In the genomic region with DNA sequence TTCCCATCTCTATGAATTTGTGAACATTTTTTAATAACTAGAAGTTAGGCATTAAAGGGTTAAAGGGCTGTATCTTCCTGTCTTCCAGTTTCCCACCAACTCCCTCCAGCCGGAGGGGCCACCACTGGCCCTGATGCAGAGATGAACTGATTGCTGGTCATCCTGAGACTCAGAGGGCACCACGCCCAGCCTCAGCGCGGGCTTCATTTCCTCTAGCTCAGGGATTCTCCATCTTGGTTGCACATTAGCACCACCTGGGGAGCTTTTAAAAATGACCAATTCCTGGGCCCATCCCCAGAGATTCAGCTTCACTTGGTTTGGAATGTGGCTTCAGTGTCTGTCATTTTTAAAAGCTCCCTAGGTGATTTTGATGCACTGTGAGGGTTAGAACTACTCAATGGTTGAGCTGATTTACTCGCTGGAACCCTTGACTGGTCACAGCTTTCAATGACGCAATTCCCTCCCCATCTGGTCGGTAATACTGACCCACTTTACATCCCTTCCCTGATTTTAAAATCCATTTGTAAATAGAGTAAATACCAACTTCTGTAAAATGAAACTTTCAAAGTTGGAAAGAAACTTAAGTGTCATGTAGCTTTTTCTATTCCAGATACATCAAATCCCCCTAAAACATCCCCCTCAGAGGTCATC, we compare ENCODE assay signal across 20 cellular contexts. TPM values are rescaled to one million over a fixed set of nuclear protein-coding genes. Genes with fewer than 3 reads are reported as not detected.
DNase-seq lines count a peak whose midpoint lies in the region; ATAC-seq, FAIRE-seq and TF ChIP-seq lines count a peak whose summit lies in the region.
"Had no signal": no experiment of that assay in that cellular context is flagged by ENCODE, and none has a peak within 500 bp of the region (broad histone marks: within the 10 kb centered on the region; RNA-seq: fewer than 3 reads in every experiment).

No MANE protein-coding gene starts in this region.

- FAIRE-seq in K562 (lab: Jason Lieb, UNC), result no peak

- peak overlapping the region; percentile 7 for H4K91ac ChIP-seq in mesenchymal stem cell (ENCODE audit: low read length)

- POLR2A ChIA-PET in K562 (lab: Yijun Ruan, JAX), result interaction anchor here (0.6 to 1.7 kb wide), 5 partner anchors 9 to 458 kb away, joined by 3 to 7 read pairs (median 3); no protein-coding TSS in a partner anchor

- H3K27ac ChIP-seq in heart right ventricle (peak overlapping the region in 6 of 10 donors; percentile 23 to 94 (median 92)), right cardiac atrium (ENCODE audit: low read length) (no peak overlapping the region), K562 (ENCODE audit: extremely low read depth, low read depth, low read length) (no peak overlapping the region), mesenchymal stem cell (ENCODE audit: low read length, poor library complexity, severe bottlenecking) (no peak overlapping the region), vagina (peak overlapping the region; percentile 63)
- H3K27ac ChIP-seq: epithelial cell of prostate, KMS-11, lower lobe of right lung had no signal

- H3K9me1 ChIP-seq in K562 (ENCODE audit: control insufficient read depth, insufficient read depth, low read length), result no peaks in the 10 kb centered on the region

- TF ChIP-seq CTCF in heart right ventricle (IDR thresholded peaks at IDR 0.05) (no peak), K562 (IDR thresholded peaks at IDR 0.05 in 2 of 3, conservative IDR thresholded peaks at IDR 0.05 in 1 of 3; ENCODE audit: insufficient read depth in 2 of 3, low read depth in 1 of 3, low read length in 3 of 3) (peak in 1 of 3 experiments; percentile 24; a peak in 2 of 6 replicates), vagina (IDR thresholded peaks at IDR 0.05) (no peak), GM13976 (IDR thresholded peaks at IDR 0.05; ENCODE audit: borderline replicate concordance, control extremely low read depth, extremely low read depth, insufficient read depth, missing control alignments) (no peak)

- 0 out of 4 replicates have a peak, but pooled peaks of 1 of the 2 experiments have one; percentile 7 for TF ChIP-seq RAD21 in K562 (CRISPR knock-in tag; conservative IDR thresholded peaks at IDR 0.05 in 1 of 2, IDR thresholded peaks at IDR 0.05 in 1 of 2)

- H3K4ac ChIP-seq in mesenchymal stem cell (ENCODE audit: low read depth in 1 of 2, low read length in 2 of 2), result no peak overlapping the region

- H3K27me3 ChIP-seq in heart right ventricle (peaks cover 0 to 5% (median 0%) of the 10 kb centered on the region in 7 donors), right cardiac atrium (ENCODE audit: control insufficient read depth, insufficient read depth) (no peaks in the 10 kb centered on the region), K562 (ENCODE audit: control insufficient read depth in 2 of 2, insufficient read depth in 2 of 2, low read length in 2 of 2) (peaks cover 9 to 25% of the 10 kb centered on the region in 2 experiments; a peak in 4 of 5 replicates), mesenchymal stem cell (ENCODE audit: control insufficient read depth in 1 of 2, insufficient read depth in 1 of 2, low read length in 2 of 2) (no peaks in the 10 kb centered on the region), vagina (no peaks in the 10 kb centered on the region)

- in situ Hi-C loops in K562 (cut with MboI) (no loop called here), GM13976 (cut with MboI; ENCODE audit: low sequenced_read_pairs, unreplicated experiment) (no loop called here)

- H3K4me3 ChIP-seq in heart right ventricle (no peak overlapping the region), right cardiac atrium (ENCODE audit: low read length) (no peak overlapping the region), K562 (no peak overlapping the region), mesenchymal stem cell (ENCODE audit: insufficient read depth in 1 of 2, low read depth in 1 of 2, low read length in 2 of 2) (peak overlapping the region in 1 of 2 experiments; percentile 17), vagina (no peak overlapping the region)
- H3K4me3 ChIP-seq: lower lobe of right lung had no signal

- DNase-seq in heart right ventricle (no peak), right cardiac atrium (no peak), K562 (ENCODE audit: extremely low read depth in 1 of 4, low spot score in 3 of 4) (peak; percentile 39 to 59 (median 52)), mesenchymal stem cell (no peak), vagina (ENCODE audit: extremely low spot score in 2 of 2) (no peak), GM13976 (ENCODE audit: low spot score) (no peak), COLO668 (lab: John Stamatoyannopoulos, UW; ENCODE audit: unreplicated experiment) (no peak), AML-193 (lab: John Stamatoyannopoulos, UW) (no peak)
- DNase-seq: ACHN; activated B cell treated with CpG ODN at 0.5 μM for 24 hours; activated CD8-positive, alpha-beta memory T cell treated with anti-CD3 and anti-CD28 coated beads for 24 hours; CD8-positive, alpha-beta memory T cell; H7; lower lobe of right lung; NCI-H1048; NCI-H2029; NCI-H510A had no signal

- H2BK5ac ChIP-seq in mesenchymal stem cell (ENCODE audit: low read depth, low read length, poor library complexity, severe bottlenecking), result no peak overlapping the region

- H3K9me3 ChIP-seq in heart right ventricle, result no peaks in the 10 kb centered on the region
- no peaks in the 10 kb centered on the region for H3K9me3 ChIP-seq in right cardiac atrium (ENCODE audit: control insufficient read depth, low read length)
- H3K9me3 ChIP-seq in K562 (replicated peaks; ENCODE audit: control insufficient read depth, insufficient read depth, low read depth, low read length), result no peaks in the 10 kb centered on the region
- H3K9me3 ChIP-seq in mesenchymal stem cell (ENCODE audit: control insufficient read depth, low read length), result no peaks in the 10 kb centered on the region
- no peaks in the 10 kb centered on the region for H3K9me3 ChIP-seq in vagina
- H3K9me3 ChIP-seq: lower lobe of right lung had no signal

- no peaks in the 10 kb centered on the region for H4K20me1 ChIP-seq in K562 (replicated peaks; ENCODE audit: control insufficient read depth, insufficient read depth, low read length)

- intact Hi-C loops in heart right ventricle (cut with DNase I) (no loop called here), right cardiac atrium (cut with DNase I) (no loop called here), K562 (cut with micrococcal nuclease) (no loop called here), vagina (cut with DNase I) (no loop called here)

- ATAC-seq in heart right ventricle (no peak), right cardiac atrium (no peak), K562 (peak; percentile 70)
- ATAC-seq: lower lobe of right lung, Right ventricle myocardium inferior had no signal

- peak overlapping the region in 1 of 2 experiments; percentile 76 for H2BK12ac ChIP-seq in mesenchymal stem cell (ENCODE audit: low read length in 2 of 2)

- H3K4me1 ChIP-seq in heart right ventricle (peaks cover 4 to 71% (median 44%) of the 10 kb centered on the region in 9 donors), right cardiac atrium (ENCODE audit: control insufficient read depth, insufficient read depth, low read length) (peaks cover 5% of the 10 kb centered on the region), K562 (replicated peaks in 1 of 2; ENCODE audit: control insufficient read depth in 2 of 2, insufficient read depth in 2 of 2, low read length in 2 of 2) (peaks cover 11 to 13% of the 10 kb centered on the region in 2 experiments; a peak in 4 of 5 replicates), mesenchymal stem cell (ENCODE audit: control insufficient read depth, insufficient read depth, low read depth, low read length) (peaks cover 12% of the 10 kb centered on the region), vagina (peaks cover 44% of the 10 kb centered on the region)

- H2BK15ac ChIP-seq in mesenchymal stem cell (ENCODE audit: low read depth, poor library complexity, severe bottlenecking), result peak overlapping the region; percentile 44

- TF ChIP-seq EP300 in K562 (IDR thresholded peaks at IDR 0.05; ENCODE audit: low read length), result no peak

- H2AFZ ChIP-seq in K562 (ENCODE audit: low read depth, low read length), result 0 out of 2 replicates have a peak overlapping the region, but pooled peaks have one; percentile 11
- H2AFZ ChIP-seq in mesenchymal stem cell (ENCODE audit: low read depth, low read length), result no peak overlapping the region

- H3K14ac ChIP-seq in mesenchymal stem cell (ENCODE audit: low read length in 2 of 2), result no peak overlapping the region

- H4K8ac ChIP-seq in mesenchymal stem cell (ENCODE audit: low read length), result peak overlapping the region; percentile 19

- H3K4me2 ChIP-seq in K562 (ENCODE audit: insufficient read depth, low read length), result no peak overlapping the region
- H3K4me2 ChIP-seq in mesenchymal stem cell (ENCODE audit: low read length, poor library complexity, severe bottlenecking), result no peak overlapping the region
- H3K4me2 ChIP-seq: KMS-11 had no signal

- peaks cover 6% of the 10 kb centered on the region for H3K79me1 ChIP-seq in mesenchymal stem cell (replicated peaks; ENCODE audit: low read length, poor library complexity, severe bottlenecking)

- TF ChIP-seq POLR2A in K562 (conservative IDR thresholded peaks at IDR 0.05), result no peak
- TF ChIP-seq POLR2A in vagina (IDR thresholded peaks at IDR 0.05), result no peak

- peak overlapping the region in 1 of 2 experiments; percentile 69 for H3K18ac ChIP-seq in mesenchymal stem cell (ENCODE audit: low read depth in 1 of 2, low read length in 2 of 2)

- H3K36me3 ChIP-seq in heart right ventricle (no peaks in the 10 kb centered on the region), K562 (ENCODE audit: control insufficient read depth, insufficient read depth, low read length) (no peaks in the 10 kb centered on the region), mesenchymal stem cell (ENCODE audit: control insufficient read depth in 1 of 2, insufficient read depth in 2 of 2, low read depth in 1 of 2, low read length in 2 of 2) (no peaks in the 10 kb centered on the region), vagina (no peaks in the 10 kb centered on the region)
- H3K36me3 ChIP-seq: lower lobe of right lung had no signal

- no TSS peak for BruUV-seq in K562 (replicated peaks; lab: Mats Ljungman, UMichigan)

- H3K79me2 ChIP-seq in K562 (ENCODE audit: control insufficient read depth, insufficient read depth, low read length), result no peaks in the 10 kb centered on the region

- CTCF ChIA-PET in K562 (lab: Yijun Ruan, JAX; ENCODE audit: low intra/inter-chr PET ratio), result no interaction called here

- H3K9ac ChIP-seq in K562 (ENCODE audit: insufficient read depth in 1 of 2, low read depth in 2 of 2, low read length in 2 of 2) (no peak overlapping the region), mesenchymal stem cell (ENCODE audit: low read length) (peak overlapping the region; percentile 93)
- H3K9ac ChIP-seq: KMS-11 had no signal

- H2AK5ac ChIP-seq in mesenchymal stem cell (ENCODE audit: low read length, severe bottlenecking), result peak overlapping the region; percentile 17

- WGBS in heart right ventricle, 2 donors, result 74 to 79% methylated on average over 7 of the region's 7 CpGs
- WGBS in right cardiac atrium, result 73% methylated on average over 7 of the region's 7 CpGs
- WGBS in K562 (ENCODE audit: insufficient coverage, low coverage, missing lambda C conversion rate), result 5% methylated on average over 7 of the region's 7 CpGs
- 75% methylated on average over 5 of the region's 7 CpGs for WGBS in mesenchymal stem cell

- H3K23ac ChIP-seq in mesenchymal stem cell (ENCODE audit: low read length in 2 of 2), result no peak overlapping the region

- no peak overlapping the region for H2BK120ac ChIP-seq in mesenchymal stem cell (ENCODE audit: low read depth, low read length)

RNA-seq across cellular contexts. Expression of a gene that starts 5.1 kb away (rescaled TPM):
- total RNA-seq in heart right ventricle (100 to 1,000 TPM in 3 of 10 donors, 10 to 100 TPM in 7; 29.5 to 111 (median 89.0) TPM), right cardiac atrium (10 to 100 TPM; 13.3 to 29.1 (median 20.6) TPM), K562 (2014; rRNA removed) (4.5 and 4.9 TPM in 2 replicates), K562 (2014; rRNA removed; fragmentation: Illumina TruSeq; extraction: Trizol) (3.2 and 3.7 TPM in 2 replicates), K562 (2015; rRNA removed; fragmentation: Illumina TruSeq; extraction: Trizol) (2.9 and 3.3 TPM in 2 replicates), K562 (2021) (15.4 and 16.8 TPM in 2 replicates), vagina (45.9 TPM)
- polyA plus RNA-seq in heart right ventricle (10 to 100 TPM; 13.7 to 61.5 TPM), right cardiac atrium (8.0 TPM), K562 (2011; rRNA removed) (0.91 TPM in 2 replicates), K562 (2014; fragmentation: Illumina TruSeq; extraction: Trizol) (10.7 and 13.2 TPM in 2 replicates), K562 (2014; fragmentation: Nextera tagmentation; extraction: Ambion mirVana) (1 to 10 TPM; 1.8 to 2.1 TPM), K562 (2014; rRNA removed) (4.2 and 5.6 TPM in 2 replicates)
- total RNA-seq in K562 (2011; cell fraction: chromatin; rRNA removed; ENCODE audit: low replicate concordance), result 12.5 and 15.1 TPM in 2 replicates
- total RNA-seq in K562 (2011; cell fraction: nucleolus; rRNA removed), result 5.0 and 6.2 TPM in 2 replicates
- total RNA-seq in K562 (2011; cell fraction: nucleoplasm; rRNA removed), result 10.3 and 12.7 TPM in 2 replicates
- polyA plus RNA-seq in K562 (2011; cell fraction: cytosol; rRNA removed), result 0.63 and 0.92 TPM in 2 replicates
- 2.0 and 4.7 TPM in 2 replicates for polyA plus RNA-seq in K562 (2011; cell fraction: nucleus; rRNA removed)
- 16.3 and 25.4 TPM in 2 replicates for polyA plus RNA-seq in K562 (2012)
- 1.5 and 1.9 TPM in 2 replicates for polyA minus RNA-seq in K562 (2011; rRNA and poly(A)+ RNA removed)
- polyA minus RNA-seq in K562 (2011; cell fraction: cytosol; rRNA and poly(A)+ RNA removed), result 3.9 and 4.1 TPM in 2 replicates
- polyA minus RNA-seq in K562 (2011; cell fraction: nucleus; rRNA and poly(A)+ RNA removed), result 2.9 and 3.0 TPM in 2 replicates
- 51.4 TPM for polyA plus RNA-seq in mesenchymal stem cell (2013, experiment 1 of 2)
- polyA plus RNA-seq in mesenchymal stem cell (2013, experiment 2 of 2), result 45.4 TPM

RNA-seq across cellular contexts. Expression of a gene that starts 37.1 kb away (rescaled TPM):
- total RNA-seq in heart right ventricle (100 to 1,000 TPM in 1 of 10 donors, 10 to 100 TPM in 9; 48.1 to 103 (median 58.9) TPM), right cardiac atrium (100 to 1,000 TPM in 3 of 4 donors, 10 to 100 TPM in 1; 97.2 to 343 (median 132) TPM), K562 (2014; rRNA removed) (23.7 and 30.8 TPM in 2 replicates), K562 (2014; rRNA removed; fragmentation: Illumina TruSeq; extraction: Trizol) (19.6 and 22.6 TPM in 2 replicates), K562 (2015; rRNA removed; fragmentation: Illumina TruSeq; extraction: Trizol) (28.3 and 30.3 TPM in 2 replicates), K562 (2021) (25.7 and 28.2 TPM in 2 replicates), vagina (729 TPM)
- polyA plus RNA-seq in heart right ventricle (100 to 1,000 TPM in 1 of 2 donors, 10 to 100 TPM in 1; 74.5 to 104 TPM), right cardiac atrium (121 TPM), K562 (2011; rRNA removed) (21.3 and 23.7 TPM in 2 replicates), K562 (2014; fragmentation: Illumina TruSeq; extraction: Trizol) (34.6 and 39.4 TPM in 2 replicates), K562 (2014; fragmentation: Nextera tagmentation; extraction: Ambion mirVana) (10 to 100 TPM in 1 of 2 experiments, 1 to 10 TPM in 1; 6.8 to 11.0 TPM), K562 (2014; rRNA removed) (24.9 and 32.1 TPM in 2 replicates)
- total RNA-seq in K562 (2011; cell fraction: chromatin; rRNA removed; ENCODE audit: low replicate concordance), result 6.5 and 10.3 TPM in 2 replicates
- 7.0 and 7.5 TPM in 2 replicates for total RNA-seq in K562 (2011; cell fraction: nucleolus; rRNA removed)
- 7.3 and 8.9 TPM in 2 replicates for total RNA-seq in K562 (2011; cell fraction: nucleoplasm; rRNA removed)
- 29.2 and 43.4 TPM in 2 replicates for polyA plus RNA-seq in K562 (2011; cell fraction: cytosol; rRNA removed)
- polyA plus RNA-seq in K562 (2011; cell fraction: nucleus; rRNA removed), result 14.3 and 20.0 TPM in 2 replicates
- polyA plus RNA-seq in K562 (2012), result 39.0 and 47.5 TPM in 2 replicates
- polyA minus RNA-seq in K562 (2011; rRNA and poly(A)+ RNA removed), result 14.3 and 19.7 TPM in 2 replicates
- 12.0 and 16.7 TPM in 2 replicates for polyA minus RNA-seq in K562 (2011; cell fraction: cytosol; rRNA and poly(A)+ RNA removed)
- polyA minus RNA-seq in K562 (2011; cell fraction: nucleus; rRNA and poly(A)+ RNA removed), result 7.7 and 8.8 TPM in 2 replicates
- 86.6 TPM for polyA plus RNA-seq in mesenchymal stem cell (2013, experiment 1 of 2)
- 85.7 TPM for polyA plus RNA-seq in mesenchymal stem cell (2013, experiment 2 of 2)

Comparison
In these comparisons a context has a peak if more than half of its experiments do, and no peak if none do; other contexts are left out.
1. H3K27ac ChIP-seq: peak in heart right ventricle (6 of 10) and vagina (single experiment); none in right cardiac atrium (single experiment), K562 (single experiment) and mesenchymal stem cell (single experiment).
2. DNase-seq: peak in K562 (4 of 4); none in heart right ventricle (0 of 2), right cardiac atrium (0 of 3), mesenchymal stem cell (single experiment), vagina (0 of 2), GM13976 (single experiment), COLO668 (single experiment) and AML-193 (0 of 2).